In the genomic region with DNA sequence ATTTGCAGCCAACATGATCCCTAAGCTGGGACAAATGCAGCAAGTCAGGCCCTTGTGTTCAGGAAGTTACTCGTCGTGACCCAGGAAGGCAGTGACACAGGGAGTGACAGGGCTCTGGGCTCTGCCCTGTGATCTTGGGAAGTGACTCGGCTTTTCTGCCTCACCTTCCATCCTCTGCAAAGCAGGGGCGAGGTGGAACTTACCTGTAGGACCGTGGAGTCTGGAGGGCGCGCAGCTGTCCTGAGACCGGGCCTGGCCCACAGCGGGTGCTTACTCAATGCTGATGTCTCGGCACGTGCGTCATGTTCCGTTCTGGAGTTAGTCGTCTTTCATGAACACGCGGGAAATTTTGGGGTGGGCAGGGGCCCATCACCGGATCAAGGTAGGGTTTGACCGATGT, we compare ENCODE assay signal across 1 cellular context.
TF ChIP-seq lines count a peak whose summit lies in the region.

No MANE protein-coding gene starts in this region.

TF ChIP-seq in HepG2, 621 proteins besides CTCF, POLR2A, EP300 and RAD21 (continued from another document):
- TF ChIP-seq, protein P1, sequence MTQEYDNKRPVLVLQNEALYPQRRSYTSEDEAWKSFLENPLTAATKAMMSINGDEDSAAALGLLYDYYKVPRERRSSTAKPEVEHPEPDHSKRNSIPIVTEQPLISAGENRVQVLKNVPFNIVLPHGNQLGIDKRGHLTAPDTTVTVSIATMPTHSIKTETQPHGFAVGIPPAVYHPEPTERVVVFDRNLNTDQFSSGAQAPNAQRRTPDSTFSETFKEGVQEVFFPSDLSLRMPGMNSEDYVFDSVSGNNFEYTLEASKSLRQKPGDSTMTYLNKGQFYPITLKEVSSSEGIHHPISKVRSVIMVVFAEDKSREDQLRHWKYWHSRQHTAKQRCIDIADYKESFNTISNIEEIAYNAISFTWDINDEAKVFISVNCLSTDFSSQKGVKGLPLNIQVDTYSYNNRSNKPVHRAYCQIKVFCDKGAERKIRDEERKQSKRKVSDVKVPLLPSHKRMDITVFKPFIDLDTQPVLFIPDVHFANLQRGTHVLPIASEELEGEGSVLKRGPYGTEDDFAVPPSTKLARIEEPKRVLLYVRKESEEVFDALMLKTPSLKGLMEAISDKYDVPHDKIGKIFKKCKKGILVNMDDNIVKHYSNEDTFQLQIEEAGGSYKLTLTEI (CRISPR knock-in tag; conservative IDR thresholded peaks at IDR 0.05) = no peak
- TF ChIP-seq CREM (IDR thresholded peaks at IDR 0.05) = no peak
- TF ChIP-seq CREM (CRISPR knock-in tag; IDR thresholded peaks at IDR 0.05) = no peak
- TF ChIP-seq ASH2L (IDR thresholded peaks at IDR 0.05; ENCODE audit: insufficient read length, low read depth, low read length) = no peak
- TF ChIP-seq, protein P2, sequence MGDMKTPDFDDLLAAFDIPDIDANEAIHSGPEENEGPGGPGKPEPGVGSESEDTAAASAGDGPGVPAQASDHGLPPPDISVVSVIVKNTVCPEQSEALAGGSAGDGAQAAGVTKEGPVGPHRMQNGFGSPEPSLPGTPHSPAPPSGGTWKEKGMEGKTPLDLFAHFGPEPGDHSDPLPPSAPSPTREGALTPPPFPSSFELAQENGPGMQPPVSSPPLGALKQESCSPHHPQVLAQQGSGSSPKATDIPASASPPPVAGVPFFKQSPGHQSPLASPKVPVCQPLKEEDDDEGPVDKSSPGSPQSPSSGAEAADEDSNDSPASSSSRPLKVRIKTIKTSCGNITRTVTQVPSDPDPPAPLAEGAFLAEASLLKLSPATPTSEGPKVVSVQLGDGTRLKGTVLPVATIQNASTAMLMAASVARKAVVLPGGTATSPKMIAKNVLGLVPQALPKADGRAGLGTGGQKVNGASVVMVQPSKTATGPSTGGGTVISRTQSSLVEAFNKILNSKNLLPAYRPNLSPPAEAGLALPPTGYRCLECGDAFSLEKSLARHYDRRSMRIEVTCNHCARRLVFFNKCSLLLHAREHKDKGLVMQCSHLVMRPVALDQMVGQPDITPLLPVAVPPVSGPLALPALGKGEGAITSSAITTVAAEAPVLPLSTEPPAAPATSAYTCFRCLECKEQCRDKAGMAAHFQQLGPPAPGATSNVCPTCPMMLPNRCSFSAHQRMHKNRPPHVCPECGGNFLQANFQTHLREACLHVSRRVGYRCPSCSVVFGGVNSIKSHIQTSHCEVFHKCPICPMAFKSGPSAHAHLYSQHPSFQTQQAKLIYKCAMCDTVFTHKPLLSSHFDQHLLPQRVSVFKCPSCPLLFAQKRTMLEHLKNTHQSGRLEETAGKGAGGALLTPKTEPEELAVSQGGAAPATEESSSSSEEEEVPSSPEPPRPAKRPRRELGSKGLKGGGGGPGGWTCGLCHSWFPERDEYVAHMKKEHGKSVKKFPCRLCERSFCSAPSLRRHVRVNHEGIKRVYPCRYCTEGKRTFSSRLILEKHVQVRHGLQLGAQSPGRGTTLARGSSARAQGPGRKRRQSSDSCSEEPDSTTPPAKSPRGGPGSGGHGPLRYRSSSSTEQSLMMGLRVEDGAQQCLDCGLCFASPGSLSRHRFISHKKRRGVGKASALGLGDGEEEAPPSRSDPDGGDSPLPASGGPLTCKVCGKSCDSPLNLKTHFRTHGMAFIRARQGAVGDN (CRISPR knock-in tag; IDR thresholded peaks at IDR 0.05) = peak; percentile 42
- TF ChIP-seq, protein P3, sequence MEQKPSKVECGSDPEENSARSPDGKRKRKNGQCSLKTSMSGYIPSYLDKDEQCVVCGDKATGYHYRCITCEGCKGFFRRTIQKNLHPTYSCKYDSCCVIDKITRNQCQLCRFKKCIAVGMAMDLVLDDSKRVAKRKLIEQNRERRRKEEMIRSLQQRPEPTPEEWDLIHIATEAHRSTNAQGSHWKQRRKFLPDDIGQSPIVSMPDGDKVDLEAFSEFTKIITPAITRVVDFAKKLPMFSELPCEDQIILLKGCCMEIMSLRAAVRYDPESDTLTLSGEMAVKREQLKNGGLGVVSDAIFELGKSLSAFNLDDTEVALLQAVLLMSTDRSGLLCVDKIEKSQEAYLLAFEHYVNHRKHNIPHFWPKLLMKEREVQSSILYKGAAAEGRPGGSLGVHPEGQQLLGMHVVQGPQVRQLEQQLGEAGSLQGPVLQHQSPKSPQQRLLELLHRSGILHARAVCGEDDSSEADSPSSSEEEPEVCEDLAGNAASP (CRISPR knock-in tag; IDR thresholded peaks at IDR 0.05; ENCODE audit: borderline replicate concordance) = no peak
- TF ChIP-seq, protein P4, sequence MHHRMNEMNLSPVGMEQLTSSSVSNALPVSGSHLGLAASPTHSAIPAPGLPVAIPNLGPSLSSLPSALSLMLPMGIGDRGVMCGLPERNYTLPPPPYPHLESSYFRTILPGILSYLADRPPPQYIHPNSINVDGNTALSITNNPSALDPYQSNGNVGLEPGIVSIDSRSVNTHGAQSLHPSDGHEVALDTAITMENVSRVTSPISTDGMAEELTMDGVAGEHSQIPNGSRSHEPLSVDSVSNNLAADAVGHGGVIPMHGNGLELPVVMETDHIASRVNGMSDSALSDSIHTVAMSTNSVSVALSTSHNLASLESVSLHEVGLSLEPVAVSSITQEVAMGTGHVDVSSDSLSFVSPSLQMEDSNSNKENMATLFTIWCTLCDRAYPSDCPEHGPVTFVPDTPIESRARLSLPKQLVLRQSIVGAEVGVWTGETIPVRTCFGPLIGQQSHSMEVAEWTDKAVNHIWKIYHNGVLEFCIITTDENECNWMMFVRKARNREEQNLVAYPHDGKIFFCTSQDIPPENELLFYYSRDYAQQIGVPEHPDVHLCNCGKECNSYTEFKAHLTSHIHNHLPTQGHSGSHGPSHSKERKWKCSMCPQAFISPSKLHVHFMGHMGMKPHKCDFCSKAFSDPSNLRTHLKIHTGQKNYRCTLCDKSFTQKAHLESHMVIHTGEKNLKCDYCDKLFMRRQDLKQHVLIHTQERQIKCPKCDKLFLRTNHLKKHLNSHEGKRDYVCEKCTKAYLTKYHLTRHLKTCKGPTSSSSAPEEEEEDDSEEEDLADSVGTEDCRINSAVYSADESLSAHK (CRISPR knock-in tag; IDR thresholded peaks at IDR 0.05; ENCODE audit: borderline replicate concordance) = no peak
- TF ChIP-seq HDAC2 (CRISPR knock-in tag; IDR thresholded peaks at IDR 0.05) = no peak
- 0 out of 2 replicates have a peak, but pooled peaks have one; percentile 15 for TF ChIP-seq ETV5 (CRISPR knock-in tag; IDR thresholded peaks at IDR 0.05; ENCODE audit: borderline replicate concordance)
- TF ChIP-seq ZNF841 (CRISPR knock-in tag; IDR thresholded peaks at IDR 0.05; ENCODE audit: borderline replicate concordance) = no peak
